Comparison of ENCODE assay signal across 17 cellular contexts in genomic region chrX:154304901-154305300, GRCh38. TPM values are rescaled to one million over a fixed set of nuclear protein-coding genes. Genes with fewer than 3 reads are reported as not detected.
DNase-seq lines count a peak whose midpoint lies in the region; FAIRE-seq and TF ChIP-seq lines count a peak whose summit lies in the region.
"Had no signal": no experiment of that assay in that cellular context is flagged by ENCODE, and none has a peak within 500 bp of the region (broad histone marks: within the 10 kb centered on the region; RNA-seq: fewer than 3 reads in every experiment).

No MANE protein-coding gene starts in this region.

- H3K9me3 Mint-ChIP-seq in CD14-positive monocyte (peaks cover 0 to 2% (median 0%) of the 10 kb centered on the region in 7 donors), endodermal cell (peaks cover 70% of the 10 kb centered on the region)
- H3K9me3 Mint-ChIP-seq: HFFc6 had no signal

- WGBS in endodermal cell (ENCODE audit: insufficient coverage in 1 of 2, insufficient read length in 1 of 2), 2 experiments, result 60 to 84% methylated on average over 1 to 11 of the region's 11 CpGs
- whole genome bisulfite sequencing in testis, 2 donors, result 81 to 89% methylated on average over 7 to 11 of the region's 11 CpGs

- no peak overlapping the region for H3K4me3 Mint-ChIP-seq in CD14-positive monocyte
- H3K4me3 Mint-ChIP-seq in endodermal cell, result no peak overlapping the region
- H3K4me3 Mint-ChIP-seq: HFFc6 had no signal

- intact Hi-C loops in CD14-positive monocyte (cut with micrococcal nuclease), result no loop called here
- intact Hi-C loops in testis (cut with DNase I; ENCODE audit: low total_unique reads), result no loop called here

- H3K9me3 ChIP-seq in endodermal cell (ENCODE audit: control insufficient read depth, low read length) (no peaks in the 10 kb centered on the region), neutrophil (no peaks in the 10 kb centered on the region), testis (no peaks in the 10 kb centered on the region)

- H3K27me3 ChIP-seq in endodermal cell (ENCODE audit: control insufficient read depth, insufficient read depth, low read length, poor library complexity, severe bottlenecking) (no peaks in the 10 kb centered on the region), neutrophil (no peaks in the 10 kb centered on the region), testis (no peaks in the 10 kb centered on the region)

- DNase-seq in CD14-positive monocyte (ENCODE audit: low spot score), result no peak
- peak; percentile 26 for DNase-seq in RPMI8226
- DNase-seq in endodermal cell, result no peak
- DNase-seq in GM19239 (ENCODE audit: insufficient read length, low spot score), result no peak
- no peak for DNase-seq in T1000 (lab: John Stamatoyannopoulos, UW)
- DNase-seq in testis, result no peak
- DNase-seq: COR-L47; HFFc6; IMR-90; NCI-H1930; NCI-H69; NK-92 treated with Interleukin-12 subunit alpha and Interleukin-12 subunit beta, amount 100 ng/mL, for 24 hours had no signal

- TF ChIP-seq CTCF in CD14-positive monocyte (IDR thresholded peaks at IDR 0.05) (no peak), endodermal cell (conservative IDR thresholded peaks at IDR 0.05) (no peak), neutrophil (IDR thresholded peaks at IDR 0.05) (no peak), testis (IDR thresholded peaks at IDR 0.05) (no peak)

- H3K27ac ChIP-seq in endodermal cell (ENCODE audit: low read depth, low read length), result peak overlapping the region; percentile 83
- peak overlapping the region; percentile 74 for H3K27ac ChIP-seq in neutrophil
- H3K27ac ChIP-seq in testis, result no peak overlapping the region

- H3K27ac Mint-ChIP-seq in CD14-positive monocyte, result peak overlapping the region in 4 of 7 donors; percentile 24 to 92 (median 75)
- no peak overlapping the region for H3K27ac Mint-ChIP-seq in endodermal cell
- H3K27ac Mint-ChIP-seq: HFFc6 had no signal

- H3K9ac ChIP-seq in endodermal cell (ENCODE audit: extremely low read depth, low read length, poor library complexity, severe bottlenecking), result no peak overlapping the region

- TF ChIP-seq POLR2A in testis (IDR thresholded peaks at IDR 0.05), result no peak

- H3K36me3 ChIP-seq in endodermal cell (ENCODE audit: control insufficient read depth, insufficient read depth, low read length), result no peaks in the 10 kb centered on the region
- no peaks in the 10 kb centered on the region for H3K36me3 ChIP-seq in neutrophil
- no peaks in the 10 kb centered on the region for H3K36me3 ChIP-seq in testis (ENCODE audit: low read depth, missing control alignments)

- FAIRE-seq in GM19239 (lab: Jason Lieb, UNC), result no peak
- FAIRE-seq: H54 had no signal

- H3K4me1 ChIP-seq in endodermal cell (ENCODE audit: control insufficient read depth, insufficient read depth, low read length) (no peaks in the 10 kb centered on the region), neutrophil (ENCODE audit: control insufficient read depth in 1 of 2, insufficient read depth in 1 of 2, low read depth in 1 of 2, low read length in 1 of 2) (peaks cover 50 to 59% of the 10 kb centered on the region in 2 experiments), testis (no peaks in the 10 kb centered on the region)

- H3K27me3 Mint-ChIP-seq in CD14-positive monocyte (ENCODE audit: low read depth in 3 of 3) (peaks cover 0 to 22% (median 0%) of the 10 kb centered on the region in 3 donors), endodermal cell (ENCODE audit: insufficient read depth) (no peaks in the 10 kb centered on the region)

- H3K36me3 Mint-ChIP-seq in CD14-positive monocyte (peaks cover 0 to 4% of the 10 kb centered on the region in 2 donors), endodermal cell (ENCODE audit: low read depth) (no peaks in the 10 kb centered on the region)

- no peak overlapping the region for H3K4me3 ChIP-seq in endodermal cell (ENCODE audit: low read length)
- no peak overlapping the region for H3K4me3 ChIP-seq in neutrophil (ENCODE audit: low read depth in 1 of 2, low read length in 1 of 2)
- no peak overlapping the region for H3K4me3 ChIP-seq in testis

- H3K4me1 Mint-ChIP-seq in CD14-positive monocyte, result peaks cover 57% of the 10 kb centered on the region
- no peaks in the 10 kb centered on the region for H3K4me1 Mint-ChIP-seq in endodermal cell

RNA-seq across cellular contexts. Expression of gene TKTL1, which starts 9.3 kb away (rescaled TPM):
- polyA plus RNA-seq in CD14-positive monocyte, result under 1 TPM; 0.20 to 0.60 TPM
- not detected for total RNA-seq in endodermal cell
- 2.6 TPM for polyA plus RNA-seq in endodermal cell (2013, experiment 1 of 2)
- polyA plus RNA-seq in endodermal cell (2013, experiment 2 of 2), result 1.9 TPM
- total RNA-seq in testis, result 100 to 1,000 TPM; 224 to 268 TPM
- polyA plus RNA-seq in testis (ENCODE audit: insufficient read depth, low read depth, low replicate concordance), result 233 TPM
- total RNA-seq: HFFc6, HT1080, IMR-90, LHCN-M2 had no signal
- polyA plus RNA-seq: IMR-90 had no signal

RNA-seq across cellular contexts. Expression of gene TEX28, which starts 10.0 kb away (rescaled TPM):
- polyA plus RNA-seq in CD14-positive monocyte, result not detected
- not detected for total RNA-seq in endodermal cell
- not detected for polyA plus RNA-seq in endodermal cell (2013, experiment 1 of 2)
- not detected for polyA plus RNA-seq in endodermal cell (2013, experiment 2 of 2)
- 1 to 10 TPM; 4.2 to 6.4 TPM for total RNA-seq in testis
- 9.0 TPM for polyA plus RNA-seq in testis (ENCODE audit: insufficient read depth, low read depth, low replicate concordance)
- total RNA-seq: HFFc6, HT1080, IMR-90, LHCN-M2, OCI-LY7 had no signal
- polyA plus RNA-seq: IMR-90 had no signal

RNA-seq across cellular contexts. Expression of gene OPN1MW3, which starts 47.5 kb away (rescaled TPM):
- polyA plus RNA-seq in CD14-positive monocyte, result not detected
- total RNA-seq in endodermal cell, result not detected
- polyA plus RNA-seq in endodermal cell (2013, experiment 1 of 2), result not detected
- not detected for polyA plus RNA-seq in endodermal cell (2013, experiment 2 of 2)
- not detected for total RNA-seq in testis
- polyA plus RNA-seq in testis (ENCODE audit: insufficient read depth, low read depth, low replicate concordance), result not detected
- total RNA-seq: HFFc6, HT1080, IMR-90, LHCN-M2, OCI-LY7 had no signal
- polyA plus RNA-seq: IMR-90 had no signal

Comparison
In these comparisons a context has a peak if more than half of its experiments do, and no peak if none do; other contexts are left out.
1. H3K27ac ChIP-seq: peak in endodermal cell (single experiment) and neutrophil (single experiment); none in testis (0 of 2).
2. RNA of gene TKTL1, which starts 9.3 kb away (total RNA-seq): 224 to 268 TPM in testis; not detected in endodermal cell; every median in the first group is over 100 times any median in the second.
3. RNA of gene TEX28, which starts 10.0 kb away (total RNA-seq): 4.2 to 6.4 TPM in testis; not detected in endodermal cell; every median in the first group is over 4 times any median in the second.